In genomic region chr16:31088459-31089183, GRCh38 we compare ENCODE assay signal across 1 cellular context.
TF ChIP-seq lines count a peak whose summit lies in the region.

TSS of gene PRSS53 (minus strand) at chr16:31088943. CDS start at chr16:31088809, 134 bp downstream.

TF ChIP-seq in IMR-90, 13 proteins besides CTCF, POLR2A, EP300 and RAD21:
- TF ChIP-seq FOS (IDR thresholded peaks at IDR 0.05; ENCODE audit: low read depth, low read length) (no peak), MAFK (IDR thresholded peaks at IDR 0.05; ENCODE audit: low read depth, low read length) (no peak), MXI1 (IDR thresholded peaks at IDR 0.05; ENCODE audit: borderline replicate concordance, low read depth, low read length) (no peak), RFX5 (IDR thresholded peaks at IDR 0.05; ENCODE audit: low read depth, low read length) (no peak), SMC3 (IDR thresholded peaks at IDR 0.05; ENCODE audit: low read depth, low read length) (no peak), NFE2L2 (IDR thresholded peaks at IDR 0.05; ENCODE audit: low read depth, low read length) (no peak), BHLHE40 (IDR thresholded peaks at IDR 0.05; ENCODE audit: low read depth, low read length) (no peak), RCOR1 (IDR thresholded peaks at IDR 0.05; ENCODE audit: insufficient replicate concordance, low read length) (no peak), ELK1 (IDR thresholded peaks at IDR 0.05; ENCODE audit: borderline replicate concordance, low read depth, low read length) (no peak), MAZ (IDR thresholded peaks at IDR 0.05; ENCODE audit: borderline replicate concordance, low read depth, low read length) (no peak), CEBPB (IDR thresholded peaks at IDR 0.05; ENCODE audit: low read depth, low read length) (no peak), CHD1 (IDR thresholded peaks at IDR 0.05; ENCODE audit: low read depth, low read length) (no peak)
- TF ChIP-seq, protein P1, sequence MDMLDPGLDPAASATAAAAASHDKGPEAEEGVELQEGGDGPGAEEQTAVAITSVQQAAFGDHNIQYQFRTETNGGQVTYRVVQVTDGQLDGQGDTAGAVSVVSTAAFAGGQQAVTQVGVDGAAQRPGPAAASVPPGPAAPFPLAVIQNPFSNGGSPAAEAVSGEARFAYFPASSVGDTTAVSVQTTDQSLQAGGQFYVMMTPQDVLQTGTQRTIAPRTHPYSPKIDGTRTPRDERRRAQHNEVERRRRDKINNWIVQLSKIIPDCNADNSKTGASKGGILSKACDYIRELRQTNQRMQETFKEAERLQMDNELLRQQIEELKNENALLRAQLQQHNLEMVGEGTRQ (IDR thresholded peaks at IDR 0.05; ENCODE audit: low read depth, low read length): no peak
